Comparison of ENCODE assay signal across 7 cellular contexts in genomic region chr3:46947981-46948791, GRCh38. TPM values are rescaled to one million over a fixed set of nuclear protein-coding genes. Genes with fewer than 3 reads are reported as not detected.
A peak's percentile ranks its signal among the peaks of the same experiment; 100 is the strongest.
DNase-seq lines count a peak whose midpoint lies in the region; TF ChIP-seq lines count a peak whose summit lies in the region.

No MANE protein-coding gene starts in this region.

- H3K9ac ChIP-seq in trophoblast cell (ENCODE audit: low read length), result no peak overlapping the region

- no peaks in the 10 kb centered on the region for H3K9me3 Mint-ChIP-seq in activated CD4-positive, alpha-beta memory T cell treated with anti-CD3 and anti-CD28 coated beads for 36 hours
- H3K9me3 Mint-ChIP-seq in endothelial cell (ENCODE audit: unreplicated experiment), result no peaks in the 10 kb centered on the region

- H3K4me3 ChIP-seq in trophoblast cell (ENCODE audit: low read depth, low read length), result no peak overlapping the region

- H3K23ac ChIP-seq in trophoblast cell (ENCODE audit: low read length), result no peak overlapping the region

- H3K4me1 Mint-ChIP-seq in activated CD4-positive, alpha-beta memory T cell treated with anti-CD3 and anti-CD28 coated beads for 36 hours (ENCODE audit: low read depth), result peaks cover 76% of the 10 kb centered on the region
- peaks cover 79% of the 10 kb centered on the region for H3K4me1 Mint-ChIP-seq in endothelial cell (ENCODE audit: unreplicated experiment)

- H4K8ac ChIP-seq in trophoblast cell (ENCODE audit: low read depth, low read length), result no peak overlapping the region

- H3K4ac ChIP-seq in trophoblast cell (ENCODE audit: low read depth, low read length), result peak overlapping the region; percentile 18

- H3K4me3 Mint-ChIP-seq in activated CD4-positive, alpha-beta memory T cell treated with anti-CD3 and anti-CD28 coated beads for 36 hours, result peak overlapping the region; percentile 62
- peak overlapping the region; percentile 75 for H3K4me3 Mint-ChIP-seq in endothelial cell (ENCODE audit: unreplicated experiment)

- no peaks in the 10 kb centered on the region for H3K27me3 ChIP-seq in trophoblast cell (ENCODE audit: insufficient read depth, low read length)

- H2AFZ ChIP-seq in trophoblast cell (ENCODE audit: insufficient read depth, low read length, poor library complexity), result no peak overlapping the region

- H3K4me2 ChIP-seq in trophoblast cell (ENCODE audit: low read length), result no peak overlapping the region

- H3K27ac Mint-ChIP-seq in activated CD4-positive, alpha-beta memory T cell treated with anti-CD3 and anti-CD28 coated beads for 36 hours, result peak overlapping the region; percentile 95
- H3K27ac Mint-ChIP-seq in endothelial cell (ENCODE audit: unreplicated experiment), result peak overlapping the region; percentile 24

- H2BK12ac ChIP-seq in trophoblast cell (ENCODE audit: low read length), result peak overlapping the region; percentile 25

- peak overlapping the region; percentile 34 for H4K91ac ChIP-seq in trophoblast cell (ENCODE audit: low read depth, low read length)

- H3K4me1 ChIP-seq in trophoblast cell (ENCODE audit: control insufficient read depth in 1 of 2, insufficient read depth in 2 of 2, low read length in 2 of 2), result peaks cover 51 to 57% of the 10 kb centered on the region in 2 experiments

- no peak for TF ChIP-seq CTCF in endothelial cell (IDR thresholded peaks at IDR 0.05; ENCODE audit: unreplicated experiment)

- intact Hi-C loops in activated CD4-positive, alpha-beta memory T cell treated with anti-CD3 and anti-CD28 coated beads for 36 hours (cut with micrococcal nuclease), result loop anchor here (1.0 to 10.0 kb wide), 3 partner anchors 11 to 217 kb away; partner anchors contain the start of genes NBEAL2 and SETD2

- POLR2A ChIA-PET in activated CD4-positive, alpha-beta memory T cell treated with anti-CD3 and anti-CD28 coated beads for 36 hours (lab: Charles Lee), result interaction anchor here (0.6 to 3.1 kb wide), 9 partner anchors 8 to 277 kb away, joined by 3 to 29 read pairs (median 9); partner anchors contain the start of genes CCDC12 and NBEAL2

- H4K12ac ChIP-seq in trophoblast cell (ENCODE audit: low read depth, low read length), result no peak overlapping the region

- H3K36me3 Mint-ChIP-seq in activated CD4-positive, alpha-beta memory T cell treated with anti-CD3 and anti-CD28 coated beads for 36 hours, result peaks cover 9% of the 10 kb centered on the region
- H3K36me3 Mint-ChIP-seq in endothelial cell (ENCODE audit: low read depth, unreplicated experiment), result peaks cover 30% of the 10 kb centered on the region

- H3K27me3 Mint-ChIP-seq in activated CD4-positive, alpha-beta memory T cell treated with anti-CD3 and anti-CD28 coated beads for 36 hours, result no peaks in the 10 kb centered on the region
- H3K27me3 Mint-ChIP-seq in endothelial cell (ENCODE audit: unreplicated experiment), result no peaks in the 10 kb centered on the region

- peaks cover 4% of the 10 kb centered on the region for H3K79me1 ChIP-seq in trophoblast cell (ENCODE audit: low read length)

- peaks cover 5 to 6% of the 10 kb centered on the region in 2 experiments for H3K36me3 ChIP-seq in trophoblast cell (ENCODE audit: control insufficient read depth in 1 of 2, insufficient read depth in 2 of 2, low read length in 2 of 2)

- peak overlapping the region; percentile 44 for H2AK5ac ChIP-seq in trophoblast cell (ENCODE audit: low read length)

- CTCF ChIA-PET in activated CD4-positive, alpha-beta memory T cell treated with anti-CD3 and anti-CD28 coated beads for 36 hours (lab: Charles Lee), result interaction anchor here (0.7 to 2.7 kb wide), 8 partner anchors 11 to 51 kb away, joined by 3 to 9 read pairs (median 3); partner anchors contain the start of gene NBEAL2

- DNase-seq in NCI-H2196 (lab: John Stamatoyannopoulos, UW; ENCODE audit: unreplicated experiment), result peak; percentile 24
- DNase-seq in activated CD4-positive, alpha-beta memory T cell treated with anti-CD3 and anti-CD28 coated beads for 36 hours, result peak; percentile 82
- no peak for DNase-seq in endothelial cell (ENCODE audit: low spot score)
- peak; percentile 75 to 82 for DNase-seq in trophoblast cell
- no peak for DNase-seq in OCI-M2 (lab: John Stamatoyannopoulos, UW; ENCODE audit: unreplicated experiment)
- DNase-seq in effector CD8-positive, alpha-beta T cell (lab: John Stamatoyannopoulos, UW), result no peak
- DNase-seq in hepatic stellate cell (ENCODE audit: low spot score), result no peak

- no peak overlapping the region for H2BK5ac ChIP-seq in trophoblast cell (ENCODE audit: low read depth, low read length, poor library complexity)

- no CpG with 5 or more reads among the region's 19 CpGs for WGBS in trophoblast cell (ENCODE audit: extremely low coverage, insufficient coverage, insufficient read length)

- no peaks in the 10 kb centered on the region for H3K9me3 ChIP-seq in trophoblast cell (ENCODE audit: insufficient read depth, low read depth, low read length)

- peaks cover 14% of the 10 kb centered on the region for H3K79me2 ChIP-seq in trophoblast cell (ENCODE audit: control insufficient read depth, insufficient read depth, low read length, poor library complexity)

- H3K27ac ChIP-seq in trophoblast cell (ENCODE audit: low read depth, low read length), result peak overlapping the region; percentile 1

- H3K18ac ChIP-seq in trophoblast cell (ENCODE audit: low read length), result peak overlapping the region; percentile 49

- H2BK120ac ChIP-seq in trophoblast cell (ENCODE audit: insufficient read depth, low read length, poor library complexity), result no peak overlapping the region

- H3K14ac ChIP-seq in trophoblast cell (ENCODE audit: low read length), result peak overlapping the region; percentile 6

RNA-seq across cellular contexts. Expression of gene CCDC12, which starts 28.4 kb away (rescaled TPM):
- total RNA-seq in activated CD4-positive, alpha-beta memory T cell treated with anti-CD3 and anti-CD28 coated beads for 36 hours, result 10 to 100 TPM; 44.3 to 49.9 TPM
- total RNA-seq in endothelial cell (ENCODE audit: unreplicated experiment), result 36.3 TPM
- 47.9 and 48.1 TPM in 2 replicates for polyA plus RNA-seq in trophoblast cell (2013)

RNA-seq across cellular contexts. Expression of gene NBEAL2, which starts 31.3 kb away (rescaled TPM):
- total RNA-seq in activated CD4-positive, alpha-beta memory T cell treated with anti-CD3 and anti-CD28 coated beads for 36 hours, result 100 to 1,000 TPM; 114 to 117 TPM
- total RNA-seq in endothelial cell (ENCODE audit: unreplicated experiment), result 202 TPM
- polyA plus RNA-seq in trophoblast cell (2013), result 18.1 and 18.9 TPM in 2 replicates

Comparison
In these comparisons a context has a peak if more than half of its experiments do, and no peak if none do; other contexts are left out.
1. DNase-seq: peak in NCI-H2196 (single experiment), activated CD4-positive, alpha-beta memory T cell treated with anti-CD3 and anti-CD28 coated beads for 36 hours (single experiment) and trophoblast cell (2 of 2); none in endothelial cell (single experiment), OCI-M2 (single experiment), effector CD8-positive, alpha-beta T cell (single experiment) and hepatic stellate cell (single experiment).